Comparison of ENCODE assay signal across 1 cellular context in the genomic region with DNA sequence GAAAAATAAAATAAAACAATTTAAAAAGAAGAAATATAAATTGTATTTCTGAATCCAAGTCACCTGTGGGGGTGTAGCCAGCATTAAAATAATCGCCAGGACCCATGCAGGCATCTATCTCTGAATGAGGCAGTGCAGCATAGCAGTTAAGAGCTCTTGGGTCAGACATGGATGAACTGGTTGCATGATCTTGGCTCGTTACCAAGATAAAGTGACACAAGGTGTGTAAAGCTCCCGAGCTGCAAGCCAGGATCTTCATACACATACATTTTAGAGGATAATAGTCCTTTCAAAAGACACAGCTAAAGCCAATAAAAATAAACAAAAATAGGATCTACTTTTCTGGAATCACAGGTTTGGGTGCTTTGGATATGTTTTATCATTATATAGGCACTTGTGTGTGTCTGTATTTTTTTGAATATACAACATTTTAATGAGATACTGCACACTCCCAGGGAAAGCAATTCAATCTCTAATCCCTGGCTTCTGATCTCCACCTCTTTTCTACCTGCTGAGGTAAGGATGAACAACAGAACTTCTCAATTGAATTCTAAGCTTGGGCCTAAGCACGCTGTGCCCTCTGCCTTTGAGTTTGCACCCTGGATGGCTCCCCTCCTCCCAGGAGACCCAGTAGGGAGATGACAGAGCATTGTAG.
TF ChIP-seq lines count a peak whose summit lies in the region.

No MANE protein-coding gene starts in this region.

TF ChIP-seq in K562, 482 proteins besides CTCF, POLR2A, EP300 and RAD21:
- TF ChIP-seq SNIP1 (IDR thresholded peaks at IDR 0.05; ENCODE audit: low read depth) (no peak), ZNF212 (CRISPR knock-in tag; IDR thresholded peaks at IDR 0.05) (no peak), TARDBP (IDR thresholded peaks at IDR 0.05) (no peak), NFIC (IDR thresholded peaks at IDR 0.05) (peak; percentile 40), ZNF253 (CRISPR knock-in tag; conservative IDR thresholded peaks at IDR 0.05) (no peak), LARP7 (IDR thresholded peaks at IDR 0.05) (no peak), TCFL5 (CRISPR knock-in tag; conservative IDR thresholded peaks at IDR 0.05) (no peak), SRSF7 (optimal IDR thresholded peaks at IDR 0.05; ENCODE audit: low read depth, low read length) (no peak), NCOA6 (IDR thresholded peaks at IDR 0.05) (no peak), RHOXF2B (CRISPR knock-in tag; conservative IDR thresholded peaks at IDR 0.05) (no peak), NR2C2 (CRISPR knock-in tag; IDR thresholded peaks at IDR 0.05) (no peak), NR2C2 (tag; IDR thresholded peaks at IDR 0.05) (0 out of 2 replicates have a peak, but pooled peaks have one; percentile 18), NRF1 (conservative IDR thresholded peaks at IDR 0.05 in 1 of 2, IDR thresholded peaks at IDR 0.05 in 1 of 2) (no peak), FOXA3 (CRISPR knock-in tag; conservative IDR thresholded peaks at IDR 0.05 in 1 of 2, IDR thresholded peaks at IDR 0.05 in 1 of 2) (no peak), TEAD4 (IDR thresholded peaks at IDR 0.05; ENCODE audit: low read length) (peak; percentile 4; the same call in 1 of the 2 replicates), TEAD4 (CRISPR knock-in tag; IDR thresholded peaks at IDR 0.05; ENCODE audit: borderline replicate concordance) (no peak), ZC3H4 (CRISPR knock-in tag; IDR thresholded peaks at IDR 0.05; ENCODE audit: borderline replicate concordance) (no peak), ILK (tag; IDR thresholded peaks at IDR 0.05; ENCODE audit: borderline replicate concordance, low read depth) (no peak), ZNF780A (CRISPR knock-in tag; IDR thresholded peaks at IDR 0.05) (no peak), ZNF143 (CRISPR knock-in tag; IDR thresholded peaks at IDR 0.05) (no peak)
- TF ChIP-seq, protein P1, sequence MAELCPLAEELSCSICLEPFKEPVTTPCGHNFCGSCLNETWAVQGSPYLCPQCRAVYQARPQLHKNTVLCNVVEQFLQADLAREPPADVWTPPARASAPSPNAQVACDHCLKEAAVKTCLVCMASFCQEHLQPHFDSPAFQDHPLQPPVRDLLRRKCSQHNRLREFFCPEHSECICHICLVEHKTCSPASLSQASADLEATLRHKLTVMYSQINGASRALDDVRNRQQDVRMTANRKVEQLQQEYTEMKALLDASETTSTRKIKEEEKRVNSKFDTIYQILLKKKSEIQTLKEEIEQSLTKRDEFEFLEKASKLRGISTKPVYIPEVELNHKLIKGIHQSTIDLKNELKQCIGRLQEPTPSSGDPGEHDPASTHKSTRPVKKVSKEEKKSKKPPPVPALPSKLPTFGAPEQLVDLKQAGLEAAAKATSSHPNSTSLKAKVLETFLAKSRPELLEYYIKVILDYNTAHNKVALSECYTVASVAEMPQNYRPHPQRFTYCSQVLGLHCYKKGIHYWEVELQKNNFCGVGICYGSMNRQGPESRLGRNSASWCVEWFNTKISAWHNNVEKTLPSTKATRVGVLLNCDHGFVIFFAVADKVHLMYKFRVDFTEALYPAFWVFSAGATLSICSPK (IDR thresholded peaks at IDR 0.05; ENCODE audit: borderline replicate concordance) = no peak
- TF ChIP-seq, protein P2, sequence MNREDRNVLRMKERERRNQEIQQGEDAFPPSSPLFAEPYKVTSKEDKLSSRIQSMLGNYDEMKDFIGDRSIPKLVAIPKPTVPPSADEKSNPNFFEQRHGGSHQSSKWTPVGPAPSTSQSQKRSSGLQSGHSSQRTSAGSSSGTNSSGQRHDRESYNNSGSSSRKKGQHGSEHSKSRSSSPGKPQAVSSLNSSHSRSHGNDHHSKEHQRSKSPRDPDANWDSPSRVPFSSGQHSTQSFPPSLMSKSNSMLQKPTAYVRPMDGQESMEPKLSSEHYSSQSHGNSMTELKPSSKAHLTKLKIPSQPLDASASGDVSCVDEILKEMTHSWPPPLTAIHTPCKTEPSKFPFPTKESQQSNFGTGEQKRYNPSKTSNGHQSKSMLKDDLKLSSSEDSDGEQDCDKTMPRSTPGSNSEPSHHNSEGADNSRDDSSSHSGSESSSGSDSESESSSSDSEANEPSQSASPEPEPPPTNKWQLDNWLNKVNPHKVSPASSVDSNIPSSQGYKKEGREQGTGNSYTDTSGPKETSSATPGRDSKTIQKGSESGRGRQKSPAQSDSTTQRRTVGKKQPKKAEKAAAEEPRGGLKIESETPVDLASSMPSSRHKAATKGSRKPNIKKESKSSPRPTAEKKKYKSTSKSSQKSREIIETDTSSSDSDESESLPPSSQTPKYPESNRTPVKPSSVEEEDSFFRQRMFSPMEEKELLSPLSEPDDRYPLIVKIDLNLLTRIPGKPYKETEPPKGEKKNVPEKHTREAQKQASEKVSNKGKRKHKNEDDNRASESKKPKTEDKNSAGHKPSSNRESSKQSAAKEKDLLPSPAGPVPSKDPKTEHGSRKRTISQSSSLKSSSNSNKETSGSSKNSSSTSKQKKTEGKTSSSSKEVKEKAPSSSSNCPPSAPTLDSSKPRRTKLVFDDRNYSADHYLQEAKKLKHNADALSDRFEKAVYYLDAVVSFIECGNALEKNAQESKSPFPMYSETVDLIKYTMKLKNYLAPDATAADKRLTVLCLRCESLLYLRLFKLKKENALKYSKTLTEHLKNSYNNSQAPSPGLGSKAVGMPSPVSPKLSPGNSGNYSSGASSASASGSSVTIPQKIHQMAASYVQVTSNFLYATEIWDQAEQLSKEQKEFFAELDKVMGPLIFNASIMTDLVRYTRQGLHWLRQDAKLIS (CRISPR knock-in tag; IDR thresholded peaks at IDR 0.05) = no peak
